Comparison of ENCODE assay signal across 1 cellular context in genomic region chr6:131136021-131136847, GRCh38.
A peak's percentile ranks its signal among the peaks of the same experiment; 100 is the strongest.
TF ChIP-seq lines count a peak whose summit lies in the region.

No MANE protein-coding gene starts in this region.

TF ChIP-seq in HepG2, 621 proteins besides CTCF, POLR2A, EP300 and RAD21 (continued from another document):
- TF ChIP-seq, protein P1, sequence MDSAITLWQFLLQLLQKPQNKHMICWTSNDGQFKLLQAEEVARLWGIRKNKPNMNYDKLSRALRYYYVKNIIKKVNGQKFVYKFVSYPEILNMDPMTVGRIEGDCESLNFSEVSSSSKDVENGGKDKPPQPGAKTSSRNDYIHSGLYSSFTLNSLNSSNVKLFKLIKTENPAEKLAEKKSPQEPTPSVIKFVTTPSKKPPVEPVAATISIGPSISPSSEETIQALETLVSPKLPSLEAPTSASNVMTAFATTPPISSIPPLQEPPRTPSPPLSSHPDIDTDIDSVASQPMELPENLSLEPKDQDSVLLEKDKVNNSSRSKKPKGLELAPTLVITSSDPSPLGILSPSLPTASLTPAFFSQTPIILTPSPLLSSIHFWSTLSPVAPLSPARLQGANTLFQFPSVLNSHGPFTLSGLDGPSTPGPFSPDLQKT (CRISPR knock-in tag; IDR thresholded peaks at IDR 0.05; ENCODE audit: borderline replicate concordance), result no peak
- TF ChIP-seq KAT7 (CRISPR knock-in tag; IDR thresholded peaks at IDR 0.05; ENCODE audit: borderline replicate concordance), result peak; percentile 33; the same call in 1 of the 2 replicates
- peak; percentile 92 for TF ChIP-seq SAP130 (CRISPR knock-in tag; IDR thresholded peaks at IDR 0.05; ENCODE audit: low read depth)
- TF ChIP-seq SMAD1 (CRISPR knock-in tag; IDR thresholded peaks at IDR 0.05; ENCODE audit: borderline replicate concordance, low read depth), result 0 out of 2 replicates have a peak, but pooled peaks have one; percentile 3
- 0 out of 2 replicates have a peak, but pooled peaks have one; percentile 45 for TF ChIP-seq ZBTB7B (CRISPR knock-in tag; IDR thresholded peaks at IDR 0.05)
- TF ChIP-seq PAXIP1 (CRISPR knock-in tag; conservative IDR thresholded peaks at IDR 0.05), result peak; percentile 57
- TF ChIP-seq HDAC1 (CRISPR knock-in tag; IDR thresholded peaks at IDR 0.05), result peak; percentile 45; the same call in 1 of the 2 replicates
- no peak for TF ChIP-seq SOX13 (IDR thresholded peaks at IDR 0.05)
- peak in 1 of 2 experiments; percentile 33; a peak in 1 of 4 replicates for TF ChIP-seq SOX13 (CRISPR knock-in tag; conservative IDR thresholded peaks at IDR 0.05 in 1 of 2, IDR thresholded peaks at IDR 0.05 in 1 of 2)
- TF ChIP-seq ZNF816 (CRISPR knock-in tag; IDR thresholded peaks at IDR 0.05; ENCODE audit: borderline replicate concordance), result no peak
- 0 out of 4 replicates have a peak, but pooled peaks of 1 of the 2 experiments have one; percentile 54 for TF ChIP-seq NR2F1 (CRISPR knock-in tag; IDR thresholded peaks at IDR 0.05)
- TF ChIP-seq ZFP36L1 (CRISPR knock-in tag; IDR thresholded peaks at IDR 0.05), result 0 out of 2 replicates have a peak, but pooled peaks have one; percentile 40
- 0 out of 2 replicates have a peak, but pooled peaks have one; percentile 4 for TF ChIP-seq RFX3 (CRISPR knock-in tag; IDR thresholded peaks at IDR 0.05)
- TF ChIP-seq TOE1 (CRISPR knock-in tag; IDR thresholded peaks at IDR 0.05), result no peak
- TF ChIP-seq MXI1 (IDR thresholded peaks at IDR 0.05; ENCODE audit: borderline replicate concordance, low read depth, low read length), result 0 out of 3 replicates have a peak, but pooled peaks have one; percentile 61
